ENCODE assay signal across 5 cellular contexts in the genomic region with DNA sequence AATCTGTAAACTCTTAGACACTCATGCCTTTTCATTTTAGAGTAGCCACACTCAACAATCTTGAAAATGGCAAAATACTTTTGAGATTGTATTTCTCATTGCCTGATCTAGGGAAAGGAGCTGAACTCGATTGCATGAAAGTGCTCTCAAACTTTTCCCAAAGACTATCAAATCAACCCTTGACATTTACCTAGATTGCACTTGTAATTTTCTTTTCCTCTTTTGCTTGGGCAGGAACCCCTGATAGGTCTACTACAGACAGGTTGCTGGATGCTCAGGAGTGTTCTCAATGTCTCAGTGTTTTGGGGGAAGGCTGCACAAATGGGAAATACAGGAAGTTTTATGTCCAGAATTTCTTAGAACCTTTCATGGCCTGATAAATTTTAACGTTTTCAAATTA.
"Had no signal": no experiment of that assay in that cellular context is flagged by ENCODE, and none has a peak within 500 bp of the region (broad histone marks: within the 10 kb centered on the region; RNA-seq: fewer than 3 reads in every experiment).

No MANE protein-coding gene starts in this region.

- H3K27ac ChIP-seq: HL-60 had no signal

- H3K4me3 ChIP-seq: K562 had no signal

- DNase-seq: IMR-90, KBM-7 had no signal

- ATAC-seq: HepG2, K562 had no signal
